24 cellular contexts compared by ENCODE assay signal in genomic region chr12:112169086-112169872, GRCh38. TPM values are rescaled to one million over a fixed set of nuclear protein-coding genes. Genes with fewer than 3 reads are reported as not detected.
DNase-seq lines count a peak whose midpoint lies in the region; ATAC-seq and TF ChIP-seq lines count a peak whose summit lies in the region.
"Had no signal": no experiment of that assay in that cellular context is flagged by ENCODE, and none has a peak within 500 bp of the region (broad histone marks: within the 10 kb centered on the region; RNA-seq: fewer than 3 reads in every experiment).

No MANE protein-coding gene starts in this region.

- no peak overlapping the region for H3K4me2 ChIP-seq in neural progenitor cell

- peak overlapping the region in 4 of 7 donors; percentile 15 to 66 (median 44) for H3K27ac Mint-ChIP-seq in CD4-positive, alpha-beta memory T cell
- peak overlapping the region; percentile 43 for H3K27ac Mint-ChIP-seq in Calu3 (ENCODE audit: unreplicated experiment)
- peak overlapping the region; percentile 37 for H3K27ac Mint-ChIP-seq in neural progenitor cell

- no peaks in the 10 kb centered on the region for H3K9me3 ChIP-seq in CD4-positive, alpha-beta memory T cell (ENCODE audit: control insufficient read depth in 1 of 2, low read length in 2 of 2)
- H3K9me3 ChIP-seq in neural progenitor cell (ENCODE audit: low read depth): no peaks in the 10 kb centered on the region
- H3K9me3 ChIP-seq: heart right ventricle, left lung, mucosa of descending colon, SJCRH30, stomach, transverse colon had no signal

- H3F3A ChIP-seq in neural progenitor cell (ENCODE audit: low read depth): no peaks in the 10 kb centered on the region

- H4K20me1 ChIP-seq in neural progenitor cell (ENCODE audit: low read depth): no peaks in the 10 kb centered on the region

- peaks cover 1 to 8% (median 5%) of the 10 kb centered on the region in 4 donors for H3K4me1 Mint-ChIP-seq in CD4-positive, alpha-beta memory T cell
- no peaks in the 10 kb centered on the region for H3K4me1 Mint-ChIP-seq in Calu3 (ENCODE audit: low read depth, unreplicated experiment)
- no peaks in the 10 kb centered on the region for H3K4me1 Mint-ChIP-seq in neural progenitor cell

- H3K27me3 ChIP-seq in CD4-positive, alpha-beta memory T cell (ENCODE audit: insufficient read depth, low read length): no peaks in the 10 kb centered on the region
- no peaks in the 10 kb centered on the region for H3K27me3 ChIP-seq in neural progenitor cell
- H3K27me3 ChIP-seq: cardiac muscle cell, heart right ventricle, left lung, SJCRH30, stomach, transverse colon had no signal

- no peak overlapping the region for H3K4me3 ChIP-seq in CD4-positive, alpha-beta memory T cell (ENCODE audit: low read length in 2 of 2)
- H3K4me3 ChIP-seq in neural progenitor cell: no peak overlapping the region
- H3K4me3 ChIP-seq: cardiac muscle cell, heart right ventricle, left lung, mucosa of descending colon, SJCRH30, skin epidermis, stomach, transverse colon had no signal

- BruUV-seq in Calu3 (replicated peaks; lab: Mats Ljungman, UMichigan): no TSS peak

- TF ChIP-seq CTCF in Calu3 (IDR thresholded peaks at IDR 0.05; ENCODE audit: unreplicated experiment): no peak
- TF ChIP-seq CTCF in neural progenitor cell (IDR thresholded peaks at IDR 0.05): no peak
- TF ChIP-seq CTCF in GM10248 (IDR thresholded peaks at IDR 0.05; ENCODE audit: control extremely low read depth, extremely low read depth, low read depth, missing control alignments): no peak

- peaks cover 4% of the 10 kb centered on the region for H3K4me1 ChIP-seq in CD4-positive, alpha-beta memory T cell (ENCODE audit: insufficient read depth, low read length)
- H3K4me1 ChIP-seq in neural progenitor cell: no peaks in the 10 kb centered on the region
- H3K4me1 ChIP-seq: heart right ventricle, left lung, SJCRH30, stomach, transverse colon had no signal

- no peaks in the 10 kb centered on the region for H3K9me3 Mint-ChIP-seq in CD4-positive, alpha-beta memory T cell
- H3K9me3 Mint-ChIP-seq in Calu3 (ENCODE audit: low read depth, unreplicated experiment): no peaks in the 10 kb centered on the region
- H3K9me3 Mint-ChIP-seq in neural progenitor cell: no peaks in the 10 kb centered on the region
- H3K9me3 Mint-ChIP-seq: activated CD4-positive, alpha-beta T cell treated with anti-CD3 and anti-CD28 coated beads, Interleukin-2, amount 10 ng/mL, durations not matched to agents 7 days and 5 days; CD8-positive, alpha-beta memory T cell had no signal

- H2AFZ ChIP-seq in neural progenitor cell (replicated peaks): no peak overlapping the region

- POLR2A ChIA-PET in CD4-positive, alpha-beta memory T cell (lab: Charles Lee; ENCODE audit: partially characterized antibody): interaction anchor here (1.4 kb wide), 1 partner anchor 60 kb away, joined by 4 read pairs; the partner anchor contains the start of gene NAA25
- POLR2A ChIA-PET in GM10248 (lab: Yijun Ruan, JAX): no interaction called here

- H3K79me2 ChIP-seq in neural progenitor cell (ENCODE audit: low read depth): no peaks in the 10 kb centered on the region

- H3K27ac ChIP-seq in CD4-positive, alpha-beta memory T cell (ENCODE audit: low read depth, low read length): no peak overlapping the region
- no peak overlapping the region for H3K27ac ChIP-seq in neural progenitor cell
- H3K27ac ChIP-seq: left lung, SJCRH30, stomach, transverse colon had no signal

- no peaks in the 10 kb centered on the region for H3K36me3 ChIP-seq in CD4-positive, alpha-beta memory T cell (ENCODE audit: insufficient read depth, low read length)
- no peaks in the 10 kb centered on the region for H3K36me3 ChIP-seq in neural progenitor cell
- H3K36me3 ChIP-seq: SJCRH30 had no signal

- H3K27me3 Mint-ChIP-seq in CD4-positive, alpha-beta memory T cell: no peaks in the 10 kb centered on the region
- H3K27me3 Mint-ChIP-seq in Calu3 (ENCODE audit: unreplicated experiment): no peaks in the 10 kb centered on the region
- peaks cover 7% of the 10 kb centered on the region for H3K27me3 Mint-ChIP-seq in neural progenitor cell (ENCODE audit: insufficient read depth, low read depth)
- H3K27me3 Mint-ChIP-seq: activated CD4-positive, alpha-beta T cell treated with anti-CD3 and anti-CD28 coated beads, Interleukin-2, amount 10 ng/mL, durations not matched to agents 7 days and 5 days; CD8-positive, alpha-beta memory T cell had no signal

- CTCF ChIA-PET in CD4-positive, alpha-beta memory T cell (lab: Charles Lee; ENCODE audit: partially characterized antibody): interaction anchor here (0.7 to 1.6 kb wide), 2 partner anchors 13 to 62 kb away, joined by 3 to 4 read pairs; no protein-coding TSS in a partner anchor
- CTCF ChIA-PET in Calu3 (lab: Charles Lee) (interaction anchor here (0.6 kb wide), 1 partner anchor 155 kb away, joined by 3 read pairs; no protein-coding TSS in a partner anchor), GM10248 (lab: Yijun Ruan, JAX) (interaction anchor here (0.8 to 1.3 kb wide), 5 partner anchors 17 to 219 kb away, joined by 3 to 4 read pairs (median 4); no protein-coding TSS in a partner anchor)

- no peak for ATAC-seq in GM21390 (IDR thresholded peaks at IDR 0.05; ENCODE audit: unreplicated experiment)
- no peak for ATAC-seq in GM18867 (IDR thresholded peaks at IDR 0.05; ENCODE audit: unreplicated experiment)
- no peak for ATAC-seq in HG02763 (IDR thresholded peaks at IDR 0.05; ENCODE audit: unreplicated experiment)
- ATAC-seq: mucosa of descending colon, PC-3 had no signal

- no peak for DNase-seq in CD4-positive, alpha-beta memory T cell
- DNase-seq in Calu3 (no peak), ecto neural progenitor cell (ENCODE audit: low spot score) (peak; percentile 41), neural progenitor cell (ENCODE audit: low spot score) (no peak), GM10248 (ENCODE audit: extremely low spot score) (no peak)
- DNase-seq: activated CD4-positive, alpha-beta T cell treated with anti-CD3 and anti-CD28 coated beads, Interleukin-2, amount 10 ng/mL, durations not matched to agents 7 days and 5 days; activated CD8-positive, alpha-beta memory T cell treated with anti-CD3 and anti-CD28 coated beads, Interleukin-2, amount 50 U/mL, for 48 hours; activated naive CD4-positive, alpha-beta T cell; CD8-positive, alpha-beta memory T cell; heart right ventricle; left lung; mucosa of descending colon; NCI-H1105 treated with DMSO at 0.1 percent for 48 hours; NCI-H2081; PC-3; SJCRH30; stomach; T-helper 2 cell; transverse colon had no signal

- no peak overlapping the region for H3K4me3 Mint-ChIP-seq in CD4-positive, alpha-beta memory T cell
- H3K4me3 Mint-ChIP-seq in Calu3 (ENCODE audit: low read depth, unreplicated experiment) (no peak overlapping the region), neural progenitor cell (no peak overlapping the region)
- H3K4me3 Mint-ChIP-seq: activated CD4-positive, alpha-beta T cell treated with anti-CD3 and anti-CD28 coated beads, Interleukin-2, amount 10 ng/mL, durations not matched to agents 7 days and 5 days; CD8-positive, alpha-beta memory T cell had no signal

- intact Hi-C loops in CD4-positive, alpha-beta memory T cell (cut with micrococcal nuclease): no loop called here
- intact Hi-C loops in Calu3 (cut with micrococcal nuclease; ENCODE audit: unreplicated experiment): no loop called here

- H3K36me3 Mint-ChIP-seq in CD4-positive, alpha-beta memory T cell: peaks cover 7 to 29% of the 10 kb centered on the region in 2 donors
- H3K36me3 Mint-ChIP-seq in Calu3 (ENCODE audit: insufficient read depth, unreplicated experiment): peaks cover 49% of the 10 kb centered on the region
- peaks cover 6% of the 10 kb centered on the region for H3K36me3 Mint-ChIP-seq in neural progenitor cell

- H3K9ac ChIP-seq in neural progenitor cell: no peak overlapping the region

RNA-seq across cellular contexts. Expression of gene TRAFD1, which starts 43.9 kb away (rescaled TPM):
- 10 to 100 TPM; 38.7 to 42.7 TPM for total RNA-seq in CD4-positive, alpha-beta memory T cell
- 10 to 100 TPM; 60.4 to 71.2 TPM for polyA plus RNA-seq in CD4-positive, alpha-beta memory T cell
- 38.8 and 40.7 TPM in 2 replicates for total RNA-seq in Calu3 (2022)
- total RNA-seq in neural progenitor cell (ENCODE audit: low replicate concordance): 35.4 and 40.5 TPM in 2 replicates
